In genomic region chr14:99945732-99946651, GRCh38 we compare ENCODE assay signal across 9 cellular contexts.
A peak's percentile ranks its signal among the peaks of the same experiment; 100 is the strongest.
DNase-seq lines count a peak whose midpoint lies in the region; ATAC-seq and TF ChIP-seq lines count a peak whose summit lies in the region.
"Had no signal": no experiment of that assay in that cellular context is flagged by ENCODE, and none has a peak within 500 bp of the region (broad histone marks: within the 10 kb centered on the region; RNA-seq: fewer than 3 reads in every experiment).

No MANE protein-coding gene starts in this region.

- DNase-seq in right cardiac atrium (no peak), left ventricle myocardium inferior (no peak), MV-4-11 (lab: John Stamatoyannopoulos, UW) (peak; percentile 79), thoracic aorta (ENCODE audit: low spot score) (no peak), kidney glomerular epithelial cell (lab: John Stamatoyannopoulos, UW) (no peak), NCI-H2029 treated with DMSO at 0.1 percent for 48 hours (lab: John Stamatoyannopoulos, UW) (no peak), prostate gland (ENCODE audit: low spot score) (no peak)
- DNase-seq: cerebellar nuclear complex had no signal

- TF ChIP-seq CTCF in left ventricle myocardium inferior (IDR thresholded peaks at IDR 0.05; ENCODE audit: borderline replicate concordance) (no peak), thoracic aorta (IDR thresholded peaks at IDR 0.05) (no peak), prostate gland (IDR thresholded peaks at IDR 0.05) (no peak)

- intact Hi-C loops in right cardiac atrium (cut with DNase I) (no loop called here), left ventricle myocardium inferior (cut with micrococcal nuclease) (no loop called here), prostate gland (cut with DNase I) (no loop called here)

- peak; percentile 7 to 32 for ATAC-seq in right cardiac atrium
- ATAC-seq in esophagus mucosa, result peak; percentile 5
- ATAC-seq in thoracic aorta (ENCODE audit: insufficient number of reproducible peaks, low FRiP score, low read depth), result no peak

- 60% methylated on average over 17 of the region's 17 CpGs for WGBS in right cardiac atrium
- WGBS in prostate gland, result 73% methylated on average over 17 of the region's 17 CpGs

- no peaks in the 10 kb centered on the region for H3K27me3 ChIP-seq in right cardiac atrium (ENCODE audit: control insufficient read depth, insufficient read depth)
- peaks cover 10% of the 10 kb centered on the region for H3K27me3 ChIP-seq in left ventricle myocardium inferior (ENCODE audit: low read depth)
- H3K27me3 ChIP-seq in thoracic aorta (replicated peaks; ENCODE audit: insufficient read depth), result no peaks in the 10 kb centered on the region
- no peaks in the 10 kb centered on the region for H3K27me3 ChIP-seq in prostate gland (replicated peaks; ENCODE audit: insufficient read depth)

- H3K36me3 ChIP-seq in left ventricle myocardium inferior, result peaks cover 24% of the 10 kb centered on the region
- H3K36me3 ChIP-seq in thoracic aorta, result peaks cover 8% of the 10 kb centered on the region
- H3K36me3 ChIP-seq in prostate gland, result no peaks in the 10 kb centered on the region

- H3K9me3 ChIP-seq in right cardiac atrium (ENCODE audit: control insufficient read depth, low read length), result no peaks in the 10 kb centered on the region
- no peaks in the 10 kb centered on the region for H3K9me3 ChIP-seq in left ventricle myocardium inferior (replicated peaks)
- no peaks in the 10 kb centered on the region for H3K9me3 ChIP-seq in thoracic aorta
- no peaks in the 10 kb centered on the region for H3K9me3 ChIP-seq in prostate gland

- H3K4me3 ChIP-seq in right cardiac atrium (ENCODE audit: low read length) (no peak overlapping the region), left ventricle myocardium inferior (no peak overlapping the region), thoracic aorta (peak overlapping the region; percentile 30), prostate gland (no peak overlapping the region)

- H3K27ac ChIP-seq in right cardiac atrium (ENCODE audit: low read length) (no peak overlapping the region), left ventricle myocardium inferior (replicated peaks) (no peak overlapping the region), thoracic aorta (no peak overlapping the region), prostate gland (no peak overlapping the region)

- H3K4me1 ChIP-seq in right cardiac atrium (ENCODE audit: control insufficient read depth, insufficient read depth, low read length) (no peaks in the 10 kb centered on the region), left ventricle myocardium inferior (peaks cover 25% of the 10 kb centered on the region), thoracic aorta (ENCODE audit: control insufficient read depth in 1 of 2, low read depth in 2 of 2) (peaks cover 0 to 2% of the 10 kb centered on the region in 2 donors), prostate gland (replicated peaks) (no peaks in the 10 kb centered on the region)

- TF ChIP-seq POLR2A in prostate gland (IDR thresholded peaks at IDR 0.05), result no peak
